In genomic region chr2:197891897-197892442, GRCh38 we compare ENCODE assay signal across 20 cellular contexts.
DNase-seq lines count a peak whose midpoint lies in the region; ATAC-seq and TF ChIP-seq lines count a peak whose summit lies in the region.
"Had no signal": no experiment of that assay in that cellular context is flagged by ENCODE, and none has a peak within 500 bp of the region (broad histone marks: within the 10 kb centered on the region; RNA-seq: fewer than 3 reads in every experiment).

No MANE protein-coding gene starts in this region.

- H3K27ac ChIP-seq in CD4-positive, alpha-beta memory T cell (ENCODE audit: low read depth, low read length): peak overlapping the region; percentile 44
- H3K27ac ChIP-seq in esophagus muscularis mucosa (replicated peaks in 1 of 4): peak overlapping the region in 3 of 4 donors; percentile 17 to 64 (median 18)
- H3K27ac ChIP-seq in psoas muscle: no peak overlapping the region
- no peak overlapping the region for H3K27ac ChIP-seq in ovary
- H3K27ac ChIP-seq: BLaER1, body of pancreas, coronary artery, Peyer's patch, vagina had no signal

- peaks cover 3% of the 10 kb centered on the region for H3K36me3 Mint-ChIP-seq in activated CD8-positive, alpha-beta T cell treated with anti-CD3 and anti-CD28 coated beads for 36 hours (ENCODE audit: low read depth)
- H3K36me3 Mint-ChIP-seq in activated CD8-positive, alpha-beta T cell treated with anti-CD3 and anti-CD28 coated beads, Interleukin-2, amount 10 ng/mL, durations not matched to agents 7 days and 5 days (ENCODE audit: low read depth): peaks cover 2% of the 10 kb centered on the region
- peaks cover 0 to 6% of the 10 kb centered on the region in 2 donors for H3K36me3 Mint-ChIP-seq in CD4-positive, alpha-beta memory T cell
- H3K36me3 Mint-ChIP-seq in activated CD4-positive, alpha-beta memory T cell treated with anti-CD3 and anti-CD28 coated beads for 36 hours: no peaks in the 10 kb centered on the region
- H3K36me3 Mint-ChIP-seq: activated CD8-positive, alpha-beta memory T cell treated with anti-CD3 and anti-CD28 coated beads, Interleukin-2, amount 10 ng/mL, durations not matched to agents 7 days and 5 days; immature natural killer cell had no signal

- POLR2A ChIA-PET in activated CD8-positive, alpha-beta T cell treated with anti-CD3 and anti-CD28 coated beads for 36 hours (lab: Charles Lee): no interaction called here
- POLR2A ChIA-PET in activated CD8-positive, alpha-beta T cell treated with anti-CD3 and anti-CD28 coated beads, Interleukin-2, amount 10 ng/mL, durations not matched to agents 7 days and 5 days (lab: Charles Lee): no interaction called here
- POLR2A ChIA-PET in CD4-positive, alpha-beta memory T cell (lab: Charles Lee; ENCODE audit: partially characterized antibody): interaction anchor here (0.8 to 1.8 kb wide), 8 partner anchors 14 to 105 kb away, joined by 3 to 6 read pairs (median 3); no protein-coding TSS in a partner anchor
- POLR2A ChIA-PET in activated CD4-positive, alpha-beta memory T cell treated with anti-CD3 and anti-CD28 coated beads for 36 hours (lab: Charles Lee): no interaction called here

- intact Hi-C loops in activated CD8-positive, alpha-beta T cell treated with anti-CD3 and anti-CD28 coated beads for 36 hours (cut with micrococcal nuclease): no loop called here
- intact Hi-C loops in CD4-positive, alpha-beta memory T cell (cut with micrococcal nuclease): loop anchor here (2.0 to 5.0 kb wide), 2 partner anchors 45 to 87 kb away; partner anchors contain the start of gene PLCL1
- intact Hi-C loops in activated CD4-positive, alpha-beta memory T cell treated with anti-CD3 and anti-CD28 coated beads for 36 hours (cut with micrococcal nuclease): loop anchor here (5.0 kb wide), 1 partner anchor 60 kb away; no protein-coding TSS in a partner anchor
- intact Hi-C loops in esophagus muscularis mucosa (cut with DNase I) (no loop called here), psoas muscle (cut with DNase I) (no loop called here), ovary (cut with DNase I) (no loop called here)

- TF ChIP-seq EP300 in esophagus muscularis mucosa (IDR thresholded peaks at IDR 0.05) (no peak), ovary (IDR thresholded peaks at IDR 0.05) (no peak)

- no peaks in the 10 kb centered on the region for H3K9me3 ChIP-seq in CD4-positive, alpha-beta memory T cell (ENCODE audit: control insufficient read depth in 1 of 2, low read length in 2 of 2)
- H3K9me3 ChIP-seq in esophagus muscularis mucosa (no peaks in the 10 kb centered on the region), psoas muscle (no peaks in the 10 kb centered on the region), ovary (no peaks in the 10 kb centered on the region)
- H3K9me3 ChIP-seq: BLaER1, body of pancreas, Peyer's patch, vagina had no signal

- no peak for DNase-seq in activated CD8-positive, alpha-beta T cell treated with anti-CD3 and anti-CD28 coated beads for 36 hours
- DNase-seq in activated CD8-positive, alpha-beta T cell treated with anti-CD3 and anti-CD28 coated beads, Interleukin-2, amount 10 ng/mL, durations not matched to agents 7 days and 5 days: no peak
- DNase-seq in CD4-positive, alpha-beta memory T cell: peak in 4 of 5 donors; percentile 25 to 50 (median 30)
- no peak for DNase-seq in activated CD4-positive, alpha-beta memory T cell treated with anti-CD3 and anti-CD28 coated beads for 36 hours
- DNase-seq in esophagus muscularis mucosa (ENCODE audit: extremely low spot score) (no peak), foreskin fibroblast (no peak), psoas muscle (no peak), ovary (no peak)
- DNase-seq: activated B cell treated with CpG ODN at 0.5 μM for 24 hours; activated CD8-positive, alpha-beta memory T cell treated with anti-CD3 and anti-CD28 coated beads, Interleukin-2, amount 10 ng/mL, durations not matched to agents 7 days and 5 days; body of pancreas; HCEC 1CT; immature natural killer cell; NCI-H1930; NCI-H2227 treated with DMSO at 0.1 percent for 48 hours; Peyer's patch; stimulated activated CD4-positive, alpha-beta T cell treated with anti-CD3 and anti-CD28 coated beads, Interleukin-12 subunit alpha, Interleukin-12 subunit beta, amount 100 ng/mL, for 4 hours had no signal

- H3K27me3 ChIP-seq in CD4-positive, alpha-beta memory T cell (ENCODE audit: insufficient read depth, low read length): no peaks in the 10 kb centered on the region
- H3K27me3 ChIP-seq in esophagus muscularis mucosa (no peaks in the 10 kb centered on the region), psoas muscle (ENCODE audit: insufficient read depth in 3 of 3, low read length in 2 of 3) (no peaks in the 10 kb centered on the region), ovary (no peaks in the 10 kb centered on the region)
- H3K27me3 ChIP-seq: BLaER1, body of pancreas, Peyer's patch, vagina had no signal

- TF ChIP-seq POLR2A in esophagus muscularis mucosa (IDR thresholded peaks at IDR 0.05; ENCODE audit: low read depth) (no peak), ovary (IDR thresholded peaks at IDR 0.05) (no peak)

- ATAC-seq in activated CD8-positive, alpha-beta T cell treated with anti-CD3 and anti-CD28 coated beads for 36 hours: no peak
- no peak for ATAC-seq in activated CD8-positive, alpha-beta T cell treated with anti-CD3 and anti-CD28 coated beads, Interleukin-2, amount 10 ng/mL, durations not matched to agents 7 days and 5 days
- ATAC-seq in psoas muscle: no peak
- ATAC-seq: activated CD8-positive, alpha-beta memory T cell treated with anti-CD3 and anti-CD28 coated beads, Interleukin-2, amount 10 ng/mL, durations not matched to agents 7 days and 5 days; body of pancreas had no signal

- peak overlapping the region; percentile 4 to 14 for H3K4me3 ChIP-seq in CD4-positive, alpha-beta memory T cell (ENCODE audit: low read length in 2 of 2)
- H3K4me3 ChIP-seq in esophagus muscularis mucosa (no peak overlapping the region), foreskin fibroblast (ENCODE audit: low read depth in 1 of 2, low read length in 2 of 2) (no peak overlapping the region), psoas muscle (no peak overlapping the region), ovary (no peak overlapping the region)
- H3K4me3 ChIP-seq: BLaER1, body of pancreas, coronary artery, Peyer's patch, vagina had no signal

- peak overlapping the region; percentile 69 for H3K27ac Mint-ChIP-seq in activated CD8-positive, alpha-beta T cell treated with anti-CD3 and anti-CD28 coated beads for 36 hours
- no peak overlapping the region for H3K27ac Mint-ChIP-seq in activated CD8-positive, alpha-beta T cell treated with anti-CD3 and anti-CD28 coated beads, Interleukin-2, amount 10 ng/mL, durations not matched to agents 7 days and 5 days
- peak overlapping the region; percentile 69 to 96 (median 93) for H3K27ac Mint-ChIP-seq in CD4-positive, alpha-beta memory T cell
- peak overlapping the region; percentile 63 for H3K27ac Mint-ChIP-seq in activated CD4-positive, alpha-beta memory T cell treated with anti-CD3 and anti-CD28 coated beads for 36 hours
- H3K27ac Mint-ChIP-seq: activated B cell treated with CpG ODN at 0.5 μM for 24 hours; activated CD8-positive, alpha-beta memory T cell treated with anti-CD3 and anti-CD28 coated beads, Interleukin-2, amount 10 ng/mL, durations not matched to agents 7 days and 5 days; immature natural killer cell had no signal

- no peak for TF ChIP-seq CTCF in activated CD8-positive, alpha-beta T cell treated with anti-CD3 and anti-CD28 coated beads for 36 hours (IDR thresholded peaks at IDR 0.05)
- TF ChIP-seq CTCF in esophagus muscularis mucosa (IDR thresholded peaks at IDR 0.05) (no peak), foreskin fibroblast (IDR thresholded peaks at IDR 0.05; ENCODE audit: low read depth, low read length) (no peak), psoas muscle (IDR thresholded peaks at IDR 0.05) (no peak), ovary (IDR thresholded peaks at IDR 0.05) (no peak)

- peaks cover 1% of the 10 kb centered on the region for H3K27me3 Mint-ChIP-seq in activated CD8-positive, alpha-beta T cell treated with anti-CD3 and anti-CD28 coated beads for 36 hours
- H3K27me3 Mint-ChIP-seq in activated CD8-positive, alpha-beta T cell treated with anti-CD3 and anti-CD28 coated beads, Interleukin-2, amount 10 ng/mL, durations not matched to agents 7 days and 5 days (ENCODE audit: low read depth): peaks cover 2% of the 10 kb centered on the region
- no peaks in the 10 kb centered on the region for H3K27me3 Mint-ChIP-seq in CD4-positive, alpha-beta memory T cell
- no peaks in the 10 kb centered on the region for H3K27me3 Mint-ChIP-seq in activated CD4-positive, alpha-beta memory T cell treated with anti-CD3 and anti-CD28 coated beads for 36 hours
- H3K27me3 Mint-ChIP-seq: activated B cell treated with CpG ODN at 0.5 μM for 24 hours had no signal

- peak overlapping the region; percentile 48 for H3K4me3 Mint-ChIP-seq in activated CD8-positive, alpha-beta T cell treated with anti-CD3 and anti-CD28 coated beads for 36 hours
- no peak overlapping the region for H3K4me3 Mint-ChIP-seq in activated CD8-positive, alpha-beta T cell treated with anti-CD3 and anti-CD28 coated beads, Interleukin-2, amount 10 ng/mL, durations not matched to agents 7 days and 5 days
- H3K4me3 Mint-ChIP-seq in CD4-positive, alpha-beta memory T cell: peak overlapping the region; percentile 60 to 93 (median 81)
- H3K4me3 Mint-ChIP-seq in activated CD4-positive, alpha-beta memory T cell treated with anti-CD3 and anti-CD28 coated beads for 36 hours: peak overlapping the region; percentile 48
- H3K4me3 Mint-ChIP-seq: activated B cell treated with CpG ODN at 0.5 μM for 24 hours; activated CD8-positive, alpha-beta memory T cell treated with anti-CD3 and anti-CD28 coated beads, Interleukin-2, amount 10 ng/mL, durations not matched to agents 7 days and 5 days; immature natural killer cell had no signal

- H3K4me1 Mint-ChIP-seq in activated CD8-positive, alpha-beta T cell treated with anti-CD3 and anti-CD28 coated beads for 36 hours (ENCODE audit: low read depth): peaks cover 45% of the 10 kb centered on the region
- peaks cover 22% of the 10 kb centered on the region for H3K4me1 Mint-ChIP-seq in activated CD8-positive, alpha-beta T cell treated with anti-CD3 and anti-CD28 coated beads, Interleukin-2, amount 10 ng/mL, durations not matched to agents 7 days and 5 days (ENCODE audit: low read depth)
- peaks cover 36 to 66% (median 51%) of the 10 kb centered on the region in 4 donors for H3K4me1 Mint-ChIP-seq in CD4-positive, alpha-beta memory T cell
- H3K4me1 Mint-ChIP-seq in activated CD4-positive, alpha-beta memory T cell treated with anti-CD3 and anti-CD28 coated beads for 36 hours (ENCODE audit: low read depth): peaks cover 47% of the 10 kb centered on the region
- H3K4me1 Mint-ChIP-seq: immature natural killer cell had no signal

- peaks cover 63% of the 10 kb centered on the region for H3K4me1 ChIP-seq in CD4-positive, alpha-beta memory T cell (ENCODE audit: insufficient read depth, low read length)
- H3K4me1 ChIP-seq in esophagus muscularis mucosa (peaks cover 35 to 62% (median 55%) of the 10 kb centered on the region in 4 donors), psoas muscle (peaks cover 24% of the 10 kb centered on the region), ovary (ENCODE audit: insufficient read depth) (peaks cover 4% of the 10 kb centered on the region)
- H3K4me1 ChIP-seq: BLaER1, Peyer's patch, vagina had no signal

- CTCF ChIA-PET in activated CD8-positive, alpha-beta T cell treated with anti-CD3 and anti-CD28 coated beads for 36 hours (lab: Charles Lee): interaction anchor here (1.0 kb wide), 1 partner anchor 82 kb away, joined by 3 read pairs; no protein-coding TSS in a partner anchor
- CTCF ChIA-PET in activated CD8-positive, alpha-beta T cell treated with anti-CD3 and anti-CD28 coated beads, Interleukin-2, amount 10 ng/mL, durations not matched to agents 7 days and 5 days (lab: Charles Lee): no interaction called here
- CTCF ChIA-PET in CD4-positive, alpha-beta memory T cell (lab: Charles Lee; ENCODE audit: partially characterized antibody): interaction anchor here (0.8 to 1.4 kb wide), 4 partner anchors 11 to 255 kb away, joined by 3 to 4 read pairs (median 4); no protein-coding TSS in a partner anchor
- CTCF ChIA-PET in activated CD4-positive, alpha-beta memory T cell treated with anti-CD3 and anti-CD28 coated beads for 36 hours (lab: Charles Lee): interaction anchor here (0.8 to 1.1 kb wide), 2 partner anchors 54 to 163 kb away, joined by 3 read pairs; no protein-coding TSS in a partner anchor

- H3K9me3 Mint-ChIP-seq in activated CD8-positive, alpha-beta T cell treated with anti-CD3 and anti-CD28 coated beads for 36 hours: no peaks in the 10 kb centered on the region
- H3K9me3 Mint-ChIP-seq in activated CD8-positive, alpha-beta T cell treated with anti-CD3 and anti-CD28 coated beads, Interleukin-2, amount 10 ng/mL, durations not matched to agents 7 days and 5 days (ENCODE audit: insufficient read depth): no peaks in the 10 kb centered on the region
- no peaks in the 10 kb centered on the region for H3K9me3 Mint-ChIP-seq in CD4-positive, alpha-beta memory T cell
- H3K9me3 Mint-ChIP-seq in activated CD4-positive, alpha-beta memory T cell treated with anti-CD3 and anti-CD28 coated beads for 36 hours: no peaks in the 10 kb centered on the region
- H3K9me3 Mint-ChIP-seq: activated B cell treated with CpG ODN at 0.5 μM for 24 hours had no signal

- no peaks in the 10 kb centered on the region for H3K36me3 ChIP-seq in CD4-positive, alpha-beta memory T cell (ENCODE audit: insufficient read depth, low read length)
- H3K36me3 ChIP-seq in esophagus muscularis mucosa (no peaks in the 10 kb centered on the region), psoas muscle (ENCODE audit: insufficient read depth in 1 of 2, low read depth in 1 of 2) (no peaks in the 10 kb centered on the region), ovary (no peaks in the 10 kb centered on the region)
- H3K36me3 ChIP-seq: BLaER1, Peyer's patch, vagina had no signal

- WGBS in esophagus muscularis mucosa: 84% methylated on average over 7 of the region's 7 CpGs
- WGBS in psoas muscle, 3 donors: 66 to 72% (median 69%) methylated on average over 7 of the region's 7 CpGs
- 78 to 86% (median 83%) methylated on average over 7 of the region's 7 CpGs for WGBS in ovary, 3 donors

Comparison
In these comparisons a context has a peak if more than half of its experiments do, and no peak if none do; other contexts are left out.
1. DNase-seq: peak in CD4-positive, alpha-beta memory T cell (4 of 5); none in activated CD8-positive, alpha-beta T cell treated with anti-CD3 and anti-CD28 coated beads for 36 hours (single experiment), activated CD8-positive, alpha-beta T cell treated with anti-CD3 and anti-CD28 coated beads, Interleukin-2, amount 10 ng/mL, durations not matched to agents 7 days and 5 days (single experiment), activated CD4-positive, alpha-beta memory T cell treated with anti-CD3 and anti-CD28 coated beads for 36 hours (single experiment), esophagus muscularis mucosa (single experiment), foreskin fibroblast (0 of 2), psoas muscle (0 of 2) and ovary (0 of 5).
2. H3K27ac ChIP-seq: peak in CD4-positive, alpha-beta memory T cell (single experiment) and esophagus muscularis mucosa (3 of 4); none in psoas muscle (single experiment) and ovary (0 of 2).
3. H3K4me3 ChIP-seq: peak in CD4-positive, alpha-beta memory T cell (2 of 2); none in esophagus muscularis mucosa (0 of 4), foreskin fibroblast (0 of 2), psoas muscle (single experiment) and ovary (single experiment).
4. intact Hi-C loops: an anchor here in CD4-positive, alpha-beta memory T cell (2.0 to 5.0 kb wide) and activated CD4-positive, alpha-beta memory T cell treated with anti-CD3 and anti-CD28 coated beads for 36 hours (5.0 kb wide); none called in activated CD8-positive, alpha-beta T cell treated with anti-CD3 and anti-CD28 coated beads for 36 hours, esophagus muscularis mucosa, psoas muscle and ovary.